15 cellular contexts compared by ENCODE assay signal in genomic region chr16:77299395-77299794, GRCh38.
DNase-seq lines count a peak whose midpoint lies in the region; ATAC-seq and TF ChIP-seq lines count a peak whose summit lies in the region.
"Had no signal": no experiment of that assay in that cellular context is flagged by ENCODE, and none has a peak within 500 bp of the region (broad histone marks: within the 10 kb centered on the region; RNA-seq: fewer than 3 reads in every experiment).

No MANE protein-coding gene starts in this region.

- ATAC-seq in GM21723 (IDR thresholded peaks at IDR 0.05; ENCODE audit: unreplicated experiment) (peak; percentile 82), lower lobe of right lung (no peak), HG02938 (IDR thresholded peaks at IDR 0.05; ENCODE audit: unreplicated experiment) (no peak)
- ATAC-seq: body of pancreas; naive thymus-derived CD8-positive, alpha-beta T cell had no signal

- H3K27ac ChIP-seq in lower lobe of right lung = no peak overlapping the region
- H3K27ac ChIP-seq: body of pancreas, right atrium auricular region had no signal

- no peak overlapping the region for H3K4me3 ChIP-seq in GM12864 (ENCODE audit: low read depth, low read length)
- H3K4me3 ChIP-seq in lower lobe of right lung = no peak overlapping the region
- H3K4me3 ChIP-seq: body of pancreas, right atrium auricular region had no signal

- no peaks in the 10 kb centered on the region for H3K36me3 ChIP-seq in lower lobe of right lung
- H3K36me3 ChIP-seq: BE2C, right atrium auricular region had no signal

- no peaks in the 10 kb centered on the region for H3K4me1 ChIP-seq in lower lobe of right lung
- H3K4me1 ChIP-seq: BE2C, body of pancreas, right atrium auricular region had no signal

- H3K9me3 ChIP-seq in lower lobe of right lung = no peaks in the 10 kb centered on the region
- H3K9me3 ChIP-seq: BE2C, body of pancreas, right atrium auricular region had no signal

- TF ChIP-seq CTCF in GM12864 (IDR thresholded peaks at IDR 0.05; ENCODE audit: low read depth, low read length, missing control alignments) (no peak), lower lobe of right lung (IDR thresholded peaks at IDR 0.05) (no peak), GM10266 (IDR thresholded peaks at IDR 0.05; ENCODE audit: control insufficient read depth, insufficient read depth, low read depth, missing control alignments) (no peak)

- DNase-seq in GM12864 (ENCODE audit: low read depth) (peak; percentile 16), M059J (ENCODE audit: low read depth) (peak; percentile 47), kidney glomerular epithelial cell (lab: John Stamatoyannopoulos, UW) (peak; percentile 67), lower lobe of right lung (no peak), GM10266 (ENCODE audit: extremely low spot score) (no peak), A172 (ENCODE audit: low spot score) (no peak)
- DNase-seq: activated CD4-positive, alpha-beta T cell treated with anti-CD3 and anti-CD28 coated beads, Interleukin-2, amount 10 ng/mL, durations not matched to agents 24 days and 14 days; BE2C; effector memory CD4-positive, alpha-beta T cell; naive thymus-derived CD8-positive, alpha-beta T cell; T-helper 2 cell had no signal

- H3K27me3 ChIP-seq in lower lobe of right lung (ENCODE audit: low read depth) = no peaks in the 10 kb centered on the region
- H3K27me3 ChIP-seq: BE2C, body of pancreas, right atrium auricular region had no signal

- intact Hi-C loops in lower lobe of right lung (cut with DNase I) = no loop called here

Comparison
In these comparisons a context has a peak if more than half of its experiments do, and no peak if none do; other contexts are left out.
1. DNase-seq: peak in GM12864 (single experiment), M059J (single experiment) and kidney glomerular epithelial cell (single experiment); none in lower lobe of right lung (single experiment), GM10266 (single experiment) and A172 (single experiment).